Comparison of ENCODE assay signal across 1 cellular context in the genomic region with DNA sequence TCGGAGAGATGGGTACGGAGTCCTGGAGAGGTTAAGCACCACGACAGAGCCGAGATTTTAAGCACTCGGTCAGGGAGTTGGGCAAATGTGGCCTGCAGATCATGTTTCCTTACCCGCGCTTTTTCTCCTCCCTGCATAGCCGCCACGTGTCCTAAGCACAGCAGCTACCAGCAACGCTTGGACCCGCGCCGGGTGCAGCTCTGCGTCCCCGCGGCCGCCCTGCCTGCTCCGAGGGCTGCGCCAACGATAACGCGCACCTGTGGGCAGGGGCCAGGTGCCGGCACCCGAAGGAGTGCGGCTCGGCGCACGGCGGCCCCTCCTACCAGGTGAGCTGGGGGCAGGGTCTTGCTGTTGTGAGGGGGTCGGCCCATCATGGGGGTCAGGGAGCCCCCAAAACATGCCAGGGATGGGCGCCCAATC.
TF ChIP-seq lines count a peak whose summit lies in the region.

No MANE protein-coding gene starts in this region.

TF ChIP-seq in H1, 55 proteins besides CTCF, POLR2A, EP300 and RAD21:
- TF ChIP-seq MAX (IDR thresholded peaks at IDR 0.05) (peak; percentile 99), JUND (IDR thresholded peaks at IDR 0.05; ENCODE audit: low read length) (no peak), JUN (IDR thresholded peaks at IDR 0.05; ENCODE audit: low read depth, low read length) (no peak), E2F6 (IDR thresholded peaks at IDR 0.05) (peak; percentile 99), RNF2 (IDR thresholded peaks at IDR 0.05; ENCODE audit: borderline replicate concordance, low read depth, low read length, missing control alignments, poor library complexity, severe bottlenecking) (peak; percentile 57), SIRT6 (IDR thresholded peaks at IDR 0.05; ENCODE audit: low read length) (no peak), ASH2L (IDR thresholded peaks at IDR 0.05; ENCODE audit: low read length) (peak; percentile 67), TAF1 (IDR thresholded peaks at IDR 0.05; ENCODE audit: low read depth, low read length) (0 out of 2 replicates have a peak, but pooled peaks have one; percentile 38), TCF12 (IDR thresholded peaks at IDR 0.05; ENCODE audit: low read depth, low read length) (no peak), SUZ12 (IDR thresholded peaks at IDR 0.05; ENCODE audit: low read length) (no peak), KDM1A (IDR thresholded peaks at IDR 0.05; ENCODE audit: borderline replicate concordance, low read length) (no peak), GABPA (IDR thresholded peaks at IDR 0.05; ENCODE audit: borderline replicate concordance, insufficient read depth, low read length) (0 out of 2 replicates have a peak, but pooled peaks have one; percentile 36), RFX5 (IDR thresholded peaks at IDR 0.05; ENCODE audit: borderline replicate concordance, low read depth, low read length) (no peak), SP4 (IDR thresholded peaks at IDR 0.05; ENCODE audit: low read length) (no peak)
